In genomic region chr12:1929985-1930815, GRCh38 we compare ENCODE assay signal across 17 cellular contexts. TPM values are rescaled to one million over a fixed set of nuclear protein-coding genes. Genes with fewer than 3 reads are reported as not detected.
DNase-seq lines count a peak whose midpoint lies in the region; TF ChIP-seq lines count a peak whose summit lies in the region.
"Had no signal": no experiment of that assay in that cellular context is flagged by ENCODE, and none has a peak within 500 bp of the region (broad histone marks: within the 10 kb centered on the region; RNA-seq: fewer than 3 reads in every experiment).

No MANE protein-coding gene starts in this region.

- H3K27me3 ChIP-seq in endodermal cell (ENCODE audit: control insufficient read depth, insufficient read depth, low read length, poor library complexity, severe bottlenecking) (no peaks in the 10 kb centered on the region), testis (no peaks in the 10 kb centered on the region)

- intact Hi-C loops in testis (cut with DNase I; ENCODE audit: low total_unique reads), result loop anchor here (10.0 kb wide), 1 partner anchor 295 kb away; no protein-coding TSS in a partner anchor

- no peak overlapping the region for H3K27ac ChIP-seq in endodermal cell (ENCODE audit: low read depth, low read length)
- H3K27ac ChIP-seq in testis, result no peak overlapping the region
- H3K27ac ChIP-seq: PC-9 had no signal

- H3K4me3 ChIP-seq in endodermal cell (ENCODE audit: low read length), result no peak overlapping the region
- no peak overlapping the region for H3K4me3 ChIP-seq in testis
- H3K4me3 ChIP-seq: PC-9 had no signal

- H3K27me3 Mint-ChIP-seq in activated T-cell treated with anti-CD3 and anti-CD28 coated beads, Interleukin-2, amount 50 U/mL, for 24 hours, result no peaks in the 10 kb centered on the region
- H3K27me3 Mint-ChIP-seq in endodermal cell (ENCODE audit: insufficient read depth), result no peaks in the 10 kb centered on the region

- no peak for TF ChIP-seq POLR2A in testis (IDR thresholded peaks at IDR 0.05)

- no peaks in the 10 kb centered on the region for H3K9me3 ChIP-seq in endodermal cell (ENCODE audit: control insufficient read depth, low read length)
- no peaks in the 10 kb centered on the region for H3K9me3 ChIP-seq in testis

- no peak overlapping the region for H3K4me3 Mint-ChIP-seq in activated T-cell treated with anti-CD3 and anti-CD28 coated beads, Interleukin-2, amount 50 U/mL, for 24 hours
- no peak overlapping the region for H3K4me3 Mint-ChIP-seq in endodermal cell
- H3K4me3 Mint-ChIP-seq: mesothelial cell of epicardium had no signal

- peaks cover 3% of the 10 kb centered on the region for H3K4me1 Mint-ChIP-seq in activated T-cell treated with anti-CD3 and anti-CD28 coated beads, Interleukin-2, amount 50 U/mL, for 24 hours (ENCODE audit: low read depth)
- H3K4me1 Mint-ChIP-seq in endodermal cell, result no peaks in the 10 kb centered on the region

- WGBS in endodermal cell (ENCODE audit: insufficient coverage in 1 of 2, insufficient read length in 1 of 2), 2 experiments, result 89 to 93% methylated on average over 9 to 12 of the region's 13 CpGs
- 88 to 91% methylated on average over 11 to 13 of the region's 13 CpGs for WGBS in testis, 2 donors

- no peak for TF ChIP-seq CTCF in endodermal cell (conservative IDR thresholded peaks at IDR 0.05)
- no peak for TF ChIP-seq CTCF in testis (IDR thresholded peaks at IDR 0.05)

- no peak overlapping the region for H3K9ac ChIP-seq in endodermal cell (ENCODE audit: extremely low read depth, low read length, poor library complexity, severe bottlenecking)

- H3K27ac Mint-ChIP-seq in activated T-cell treated with anti-CD3 and anti-CD28 coated beads, Interleukin-2, amount 50 U/mL, for 24 hours, result no peak overlapping the region
- no peak overlapping the region for H3K27ac Mint-ChIP-seq in endodermal cell
- H3K27ac Mint-ChIP-seq: mesothelial cell of epicardium had no signal

- no peaks in the 10 kb centered on the region for H3K4me1 ChIP-seq in endodermal cell (ENCODE audit: control insufficient read depth, insufficient read depth, low read length)
- peaks cover 6% of the 10 kb centered on the region for H3K4me1 ChIP-seq in testis

- DNase-seq in activated T-cell treated with anti-CD3 and anti-CD28 coated beads, Interleukin-2, amount 50 U/mL, for 24 hours, result peak; percentile 14
- DNase-seq in activated T-cell treated with anti-CD3 and anti-CD28 coated beads, Interleukin-2, amount 50 U/mL, for 48 hours, result no peak
- DNase-seq in MV-4-11 (lab: John Stamatoyannopoulos, UW) (peak; percentile 48), endodermal cell (peak; percentile 36), testis (peak; percentile 5), cerebellar cortex (ENCODE audit: low spot score) (no peak), COR-L47 (lab: John Stamatoyannopoulos, UW) (no peak), NCI-H1694 treated with DMSO at 0.1 percent for 48 hours (lab: John Stamatoyannopoulos, UW) (no peak)
- DNase-seq: activated naive CD4-positive, alpha-beta T cell treated with anti-CD3 and anti-CD28 coated beads, Interleukin-2, amount 50 U/mL, for 16 hours; effector CD4-positive, alpha-beta T cell; KG1; NCI-H1694; NCI-H446 treated with DMSO at 0.1 percent for 48 hours; occipital lobe; PC-9; stimulated activated naive CD4-positive, alpha-beta T cell had no signal

- H3K36me3 ChIP-seq in endodermal cell (ENCODE audit: control insufficient read depth, insufficient read depth, low read length) (no peaks in the 10 kb centered on the region), testis (ENCODE audit: low read depth, missing control alignments) (no peaks in the 10 kb centered on the region)

- H3K9me3 Mint-ChIP-seq in activated T-cell treated with anti-CD3 and anti-CD28 coated beads, Interleukin-2, amount 50 U/mL, for 24 hours, result no peaks in the 10 kb centered on the region
- no peaks in the 10 kb centered on the region for H3K9me3 Mint-ChIP-seq in endodermal cell
- H3K9me3 Mint-ChIP-seq: mesothelial cell of epicardium had no signal

- no peaks in the 10 kb centered on the region for H3K36me3 Mint-ChIP-seq in activated T-cell treated with anti-CD3 and anti-CD28 coated beads, Interleukin-2, amount 50 U/mL, for 24 hours (ENCODE audit: low read depth)
- no peaks in the 10 kb centered on the region for H3K36me3 Mint-ChIP-seq in endodermal cell (ENCODE audit: low read depth)
- H3K36me3 Mint-ChIP-seq: mesothelial cell of epicardium had no signal

RNA-seq across cellular contexts. Expression of gene CACNA2D4, which starts 11.7 kb away (rescaled TPM):
- total RNA-seq in endodermal cell (1 to 10 TPM; 4.3 to 5.7 TPM), testis (10 to 100 TPM; 15.8 to 18.3 TPM)
- 0.53 TPM for polyA plus RNA-seq in endodermal cell (2013, experiment 1 of 2)
- polyA plus RNA-seq in endodermal cell (2013, experiment 2 of 2), result 0.29 TPM
- 10.8 TPM for polyA plus RNA-seq in testis (ENCODE audit: insufficient read depth, low read depth, low replicate concordance)
- total RNA-seq: occipital lobe, PC-9 had no signal

Comparison
In these comparisons a context has a peak if more than half of its experiments do, and no peak if none do; other contexts are left out.
1. DNase-seq: peak in activated T-cell treated with anti-CD3 and anti-CD28 coated beads, Interleukin-2, amount 50 U/mL, for 24 hours (single experiment), MV-4-11 (single experiment), endodermal cell (single experiment) and testis (single experiment); none in activated T-cell treated with anti-CD3 and anti-CD28 coated beads, Interleukin-2, amount 50 U/mL, for 48 hours (0 of 2), cerebellar cortex (single experiment), COR-L47 (single experiment) and NCI-H1694 treated with DMSO at 0.1 percent for 48 hours (single experiment).